ENCODE assay signal across 8 cellular contexts in the genomic region with DNA sequence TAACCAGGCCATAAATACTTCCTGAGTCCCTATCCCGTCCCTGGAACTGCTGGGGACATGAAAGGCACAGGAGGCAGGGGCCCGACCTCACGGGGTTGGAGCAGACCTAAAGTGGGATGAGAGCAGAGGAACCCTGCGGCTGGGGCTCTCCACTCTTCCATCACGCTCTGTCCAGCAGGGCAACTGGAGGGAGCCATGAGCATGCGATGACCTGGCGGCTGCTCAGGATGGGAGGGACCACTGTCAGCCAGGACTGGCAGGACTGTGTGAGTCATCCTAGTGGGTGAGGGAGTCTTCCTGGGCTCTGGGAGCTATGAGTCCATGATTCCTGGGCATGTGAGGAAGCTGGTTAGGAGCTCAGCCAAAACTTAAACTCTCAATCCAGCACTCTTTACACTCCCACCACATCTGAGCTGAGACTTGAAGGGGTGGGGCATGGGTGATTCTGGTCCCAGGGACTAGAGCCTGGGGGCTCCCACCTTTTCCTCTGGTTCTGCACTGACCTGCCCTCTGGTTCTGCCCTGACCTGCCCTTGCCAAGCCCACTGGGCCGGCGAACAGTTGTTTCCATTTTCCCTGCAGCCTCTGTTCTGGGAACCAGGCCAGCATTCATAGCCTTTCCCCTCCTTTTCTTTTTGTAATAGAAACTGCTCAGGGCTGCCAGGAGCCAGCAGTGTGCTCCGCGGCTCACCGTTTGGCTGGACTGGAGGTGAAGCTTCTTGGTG. TPM values are rescaled to one million over a fixed set of nuclear protein-coding genes. Genes with fewer than 3 reads are reported as not detected.
DNase-seq lines count a peak whose midpoint lies in the region; ATAC-seq and TF ChIP-seq lines count a peak whose summit lies in the region.

No MANE protein-coding gene starts in this region.

- H3K9me2 ChIP-seq in DOHH2 (replicated peaks; ENCODE audit: control insufficient read depth, low read length) = no peaks in the 10 kb centered on the region

- no peaks in the 10 kb centered on the region for H4K20me1 ChIP-seq in DOHH2 (ENCODE audit: control insufficient read depth, insufficient read depth, low read depth, low read length)

- H3K4me2 ChIP-seq in DOHH2 (ENCODE audit: low read length) = peak overlapping the region; percentile 89

- H3K4me3 Mint-ChIP-seq in activated CD4-positive, alpha-beta T cell treated with anti-CD3 and anti-CD28 coated beads for 36 hours = no peak overlapping the region
- no peak overlapping the region for H3K4me3 Mint-ChIP-seq in naive thymus-derived CD4-positive, alpha-beta T cell

- CTCF ChIA-PET in activated CD4-positive, alpha-beta T cell treated with anti-CD3 and anti-CD28 coated beads for 36 hours (lab: Charles Lee) = interaction anchor here (0.7 to 1.2 kb wide), 2 partner anchors 8 to 12 kb away, joined by 3 read pairs; no protein-coding TSS in a partner anchor
- CTCF ChIA-PET in naive thymus-derived CD4-positive, alpha-beta T cell (lab: Charles Lee) = interaction anchor here (1.2 to 1.6 kb wide), 2 partner anchors 48 to 89 kb away, joined by 3 read pairs; no protein-coding TSS in a partner anchor

- H3K4me3 ChIP-seq in DOHH2 (ENCODE audit: low read length) (peak overlapping the region; percentile 56), right lobe of liver (peak overlapping the region; percentile 21 to 46 (median 36)), tibial nerve (peak overlapping the region in 3 of 4 donors; percentile 6 to 28 (median 16))
- no peak overlapping the region for H3K4me3 ChIP-seq in naive thymus-derived CD4-positive, alpha-beta T cell (ENCODE audit: low read length)

- TF ChIP-seq CTCF in DOHH2 (IDR thresholded peaks at IDR 0.05; ENCODE audit: low read depth, low read length, poor library complexity, severe bottlenecking) (no peak), right lobe of liver (IDR thresholded peaks at IDR 0.05) (no peak), tibial nerve (IDR thresholded peaks at IDR 0.05) (no peak)

- TF ChIP-seq POLR2A in right lobe of liver (IDR thresholded peaks at IDR 0.05) (peak; percentile 48), tibial nerve (IDR thresholded peaks at IDR 0.05) (no peak)

- H3K4me1 ChIP-seq in DOHH2 (ENCODE audit: control insufficient read depth, low read length) (peaks cover 100% of the 10 kb centered on the region), right lobe of liver (peaks cover 0 to 12% (median 5%) of the 10 kb centered on the region in 4 donors), tibial nerve (peaks cover 0 to 46% (median 28%) of the 10 kb centered on the region in 4 donors)
- H3K4me1 ChIP-seq in naive thymus-derived CD4-positive, alpha-beta T cell (ENCODE audit: control insufficient read depth in 2 of 2, insufficient read depth in 2 of 2, low read length in 2 of 2) = peaks cover 0 to 3% of the 10 kb centered on the region in 2 donors

- H3K9me3 ChIP-seq in DOHH2 (ENCODE audit: control insufficient read depth, insufficient read depth, low read length) = peaks cover 18% of the 10 kb centered on the region
- no peaks in the 10 kb centered on the region for H3K9me3 ChIP-seq in right lobe of liver
- no peaks in the 10 kb centered on the region for H3K9me3 ChIP-seq in tibial nerve
- no peaks in the 10 kb centered on the region for H3K9me3 ChIP-seq in naive thymus-derived CD4-positive, alpha-beta T cell (ENCODE audit: control insufficient read depth in 2 of 3, low read length in 3 of 3)

- ATAC-seq in right lobe of liver = peak; percentile 83 to 89 (median 86)
- ATAC-seq in activated CD4-positive, alpha-beta T cell treated with anti-CD3 and anti-CD28 coated beads for 36 hours = no peak
- no peak for ATAC-seq in naive thymus-derived CD4-positive, alpha-beta T cell

- no peak overlapping the region for H3K27ac Mint-ChIP-seq in activated CD4-positive, alpha-beta T cell treated with anti-CD3 and anti-CD28 coated beads for 36 hours
- H3K27ac Mint-ChIP-seq in naive thymus-derived CD4-positive, alpha-beta T cell = no peak overlapping the region

- POLR2A ChIA-PET in activated CD4-positive, alpha-beta T cell treated with anti-CD3 and anti-CD28 coated beads for 36 hours (lab: Charles Lee) = no interaction called here
- POLR2A ChIA-PET in naive thymus-derived CD4-positive, alpha-beta T cell (lab: Charles Lee) = no interaction called here

- DNase-seq in NCI-H345 (lab: John Stamatoyannopoulos, UW) (peak; percentile 55), right lobe of liver (peak; percentile 88 to 91 (median 91)), tibial nerve (ENCODE audit: low spot score in 2 of 2) (peak; percentile 53 to 68), activated gamma-delta T cell (lab: John Stamatoyannopoulos, UW) (no peak)
- DNase-seq in activated CD4-positive, alpha-beta T cell treated with anti-CD3 and anti-CD28 coated beads for 36 hours = no peak
- DNase-seq in naive thymus-derived CD4-positive, alpha-beta T cell = no peak

- H3K27me3 ChIP-seq in DOHH2 (ENCODE audit: control insufficient read depth, low read length) = no peaks in the 10 kb centered on the region
- H3K27me3 ChIP-seq in right lobe of liver = no peaks in the 10 kb centered on the region
- H3K27me3 ChIP-seq in tibial nerve = no peaks in the 10 kb centered on the region
- no peaks in the 10 kb centered on the region for H3K27me3 ChIP-seq in naive thymus-derived CD4-positive, alpha-beta T cell (ENCODE audit: control insufficient read depth in 2 of 2, insufficient read depth in 2 of 2, low read length in 2 of 2)

- peaks cover 73% of the 10 kb centered on the region for H3F3A ChIP-seq in DOHH2 (ENCODE audit: control insufficient read depth, insufficient read depth)

- TF ChIP-seq EP300 in tibial nerve (IDR thresholded peaks at IDR 0.05) = peak in 1 of 2 donors; percentile 55

- 22% methylated on average over 10 of the region's 12 CpGs for WGBS in right lobe of liver (ENCODE audit: insufficient coverage, low coverage, low lambda C conversion rate, missing lambda C conversion rate)
- 10 to 22% methylated on average over 12 of the region's 12 CpGs for WGBS in tibial nerve, 2 donors

- intact Hi-C loops in right lobe of liver (cut with DNase I) = no loop called here
- intact Hi-C loops in activated CD4-positive, alpha-beta T cell treated with anti-CD3 and anti-CD28 coated beads for 36 hours (cut with DNase I, micrococcal nuclease) = no loop called here
- intact Hi-C loops in naive thymus-derived CD4-positive, alpha-beta T cell (cut with micrococcal nuclease) = no loop called here

- no peaks in the 10 kb centered on the region for H3K9me3 Mint-ChIP-seq in activated CD4-positive, alpha-beta T cell treated with anti-CD3 and anti-CD28 coated beads for 36 hours (ENCODE audit: low read depth)
- H3K9me3 Mint-ChIP-seq in naive thymus-derived CD4-positive, alpha-beta T cell = no peaks in the 10 kb centered on the region

- H3K36me3 ChIP-seq in DOHH2 (ENCODE audit: control insufficient read depth, low read length) (peaks cover 35% of the 10 kb centered on the region), right lobe of liver (no peaks in the 10 kb centered on the region), tibial nerve (no peaks in the 10 kb centered on the region)
- no peaks in the 10 kb centered on the region for H3K36me3 ChIP-seq in naive thymus-derived CD4-positive, alpha-beta T cell (ENCODE audit: control insufficient read depth in 2 of 3, insufficient read depth in 3 of 3, low read length in 3 of 3)

- H3K36me3 Mint-ChIP-seq in activated CD4-positive, alpha-beta T cell treated with anti-CD3 and anti-CD28 coated beads for 36 hours (ENCODE audit: low read depth) = no peaks in the 10 kb centered on the region
- no peaks in the 10 kb centered on the region for H3K36me3 Mint-ChIP-seq in naive thymus-derived CD4-positive, alpha-beta T cell

- H3K27ac ChIP-seq in DOHH2 (ENCODE audit: low read depth, low read length) (peak overlapping the region; percentile 97), cingulate gyrus (ENCODE audit: low read depth, low read length) (peak overlapping the region; percentile 67), right lobe of liver (peak overlapping the region; percentile 81 to 93 (median 86)), tibial nerve (peak overlapping the region; percentile 58 to 77 (median 68))
- H3K27ac ChIP-seq in naive thymus-derived CD4-positive, alpha-beta T cell (ENCODE audit: low read depth, low read length) = no peak overlapping the region

- H3K27me3 Mint-ChIP-seq in activated CD4-positive, alpha-beta T cell treated with anti-CD3 and anti-CD28 coated beads for 36 hours = no peaks in the 10 kb centered on the region
- H3K27me3 Mint-ChIP-seq in naive thymus-derived CD4-positive, alpha-beta T cell = no peaks in the 10 kb centered on the region

- peaks cover 15% of the 10 kb centered on the region for H3K4me1 Mint-ChIP-seq in activated CD4-positive, alpha-beta T cell treated with anti-CD3 and anti-CD28 coated beads for 36 hours
- H3K4me1 Mint-ChIP-seq in naive thymus-derived CD4-positive, alpha-beta T cell = peaks cover 19 to 34% (median 30%) of the 10 kb centered on the region in 7 donors

- peaks cover 18% of the 10 kb centered on the region for H3K79me2 ChIP-seq in DOHH2 (ENCODE audit: control insufficient read depth, low read length)

RNA-seq across cellular contexts. Expression of a gene that starts 47.1 kb away (rescaled TPM):
- 10 to 100 TPM; 29.5 to 43.0 (median 37.1) TPM for total RNA-seq in right lobe of liver
- total RNA-seq in tibial nerve = 10 to 100 TPM; 69.6 to 79.5 (median 71.5) TPM
- 10 to 100 TPM; 23.7 to 28.8 TPM for total RNA-seq in activated CD4-positive, alpha-beta T cell treated with anti-CD3 and anti-CD28 coated beads for 36 hours
- total RNA-seq in naive thymus-derived CD4-positive, alpha-beta T cell = 10 to 100 TPM; 37.5 to 54.0 (median 46.6) TPM
- polyA plus RNA-seq in naive thymus-derived CD4-positive, alpha-beta T cell = 100 to 1,000 TPM in 1 of 2 donors, 10 to 100 TPM in 1; 80.6 to 106 TPM

Comparison
In these comparisons a context has a peak if more than half of its experiments do, and no peak if none do; other contexts are left out.
1. DNase-seq: peak in NCI-H345 (single experiment), right lobe of liver (3 of 3) and tibial nerve (2 of 2); none in activated CD4-positive, alpha-beta T cell treated with anti-CD3 and anti-CD28 coated beads for 36 hours (single experiment), activated gamma-delta T cell (single experiment) and naive thymus-derived CD4-positive, alpha-beta T cell (0 of 9).
2. ATAC-seq: peak in right lobe of liver (4 of 4); none in activated CD4-positive, alpha-beta T cell treated with anti-CD3 and anti-CD28 coated beads for 36 hours (single experiment) and naive thymus-derived CD4-positive, alpha-beta T cell (single experiment).